ENCODE assay signal across 26 cellular contexts in genomic region chr9:130548103-130548502, GRCh38.
"Had no signal": no experiment of that assay in that cellular context is flagged by ENCODE, and none has a peak within 500 bp of the region (broad histone marks: within the 10 kb centered on the region; RNA-seq: fewer than 3 reads in every experiment).

No MANE protein-coding gene starts in this region.

- DNase-seq: activated CD4-positive, alpha-beta memory T cell treated with anti-CD3 and anti-CD28 coated beads for 36 hours; activated CD4-positive, alpha-beta T cell treated with anti-CD3 and anti-CD28 coated beads for 36 hours; activated CD4-positive, alpha-beta T cell treated with anti-CD3 and anti-CD28 coated beads, Interleukin-2, amount 10 ng/mL, durations not matched to agents 24 days and 14 days; activated CD4-positive, CD25-positive, alpha-beta regulatory T cell; activated CD4-positive, CD25-positive, alpha-beta regulatory T cell treated with anti-CD3 and anti-CD28 coated beads, Interleukin-2, amount 50 U/mL, for 72 hours; activated CD8-positive, alpha-beta memory T cell treated with anti-CD3 and anti-CD28 coated beads, Interleukin-2, amount 10 ng/mL, durations not matched to agents 7 days and 5 days; activated CD8-positive, alpha-beta memory T cell treated with anti-CD3 and anti-CD28 coated beads, Interleukin-2, amount 50 U/mL, for 4 hours; activated CD8-positive, alpha-beta T cell treated with anti-CD3 and anti-CD28 coated beads, Interleukin-2, amount 10 ng/mL, durations not matched to agents 7 days and 5 days; activated gamma-delta T cell; activated naive CD4-positive, alpha-beta T cell; activated naive CD4-positive, alpha-beta T cell treated with anti-CD3 and anti-CD28 coated beads, Interleukin-2, amount 10 ng/mL, durations not matched to agents 7 days and 5 days; activated naive CD8-positive, alpha-beta T cell treated with anti-CD3 and anti-CD28 coated beads, Interleukin-2, amount 10 ng/mL, durations not matched to agents 7 days and 5 days; activated T-cell treated with anti-CD3 and anti-CD28 coated beads, Interleukin-2, amount 50 U/mL, for 1 hour; activated T-cell treated with anti-CD3 and anti-CD28 coated beads, Interleukin-2, amount 50 U/mL, for 72 hours; brain microvascular endothelial cell; cortex of kidney; dermis blood vessel endothelial cell; effector CD4-positive, alpha-beta T cell; effector memory CD8-positive, alpha-beta T cell; erythroblast; foreskin keratinocyte; gastrocnemius medialis; T-helper 2 cell had no signal

- H3K27ac ChIP-seq: ascending aorta, brain microvascular endothelial cell, esophagus muscularis mucosa, foreskin keratinocyte, gastrocnemius medialis had no signal

- H3K27me3 ChIP-seq: ascending aorta, brain microvascular endothelial cell, foreskin keratinocyte, gastrocnemius medialis had no signal

- H3K36me3 ChIP-seq: ascending aorta, brain microvascular endothelial cell, esophagus muscularis mucosa, gastrocnemius medialis had no signal

- H3K4me1 ChIP-seq: ascending aorta, esophagus muscularis mucosa, foreskin keratinocyte, gastrocnemius medialis had no signal

- ATAC-seq: activated CD4-positive, alpha-beta T cell treated with anti-CD3 and anti-CD28 coated beads for 36 hours; activated CD8-positive, alpha-beta memory T cell treated with anti-CD3 and anti-CD28 coated beads, Interleukin-2, amount 10 ng/mL, durations not matched to agents 7 days and 5 days; activated CD8-positive, alpha-beta T cell treated with anti-CD3 and anti-CD28 coated beads, Interleukin-2, amount 10 ng/mL, durations not matched to agents 7 days and 5 days; activated naive CD4-positive, alpha-beta T cell treated with anti-CD3 and anti-CD28 coated beads, Interleukin-2, amount 50 U/mL, for 72 hours; activated T-cell treated with anti-CD3 and anti-CD28 coated beads, Interleukin-2, amount 50 U/mL, for 72 hours; effector memory CD8-positive, alpha-beta T cell; foreskin keratinocyte; gastrocnemius medialis had no signal

- H3K9me3 ChIP-seq: ascending aorta, esophagus muscularis mucosa, gastrocnemius medialis had no signal

- H3K4me3 ChIP-seq: ascending aorta, esophagus muscularis mucosa, gastrocnemius medialis had no signal
